In genomic region chr2:17821535-17822451, GRCh38 we compare ENCODE assay signal across 1 cellular context.
TF ChIP-seq lines count a peak whose summit lies in the region.

No MANE protein-coding gene starts in this region.

TF ChIP-seq in GM23338, 12 proteins besides CTCF, POLR2A, EP300 and RAD21 (continued from another document):
- TF ChIP-seq REST (IDR thresholded peaks at IDR 0.05; ENCODE audit: unreplicated experiment) (no peak), CREB1 (CRISPR knock-in tag; IDR thresholded peaks at IDR 0.05; ENCODE audit: low read depth) (no peak), EZH2phosphoT487 (IDR thresholded peaks at IDR 0.05; ENCODE audit: unreplicated experiment) (no peak), ETS1 (IDR thresholded peaks at IDR 0.05) (no peak), EZH2 (IDR thresholded peaks at IDR 0.05; ENCODE audit: low read depth, unreplicated experiment) (no peak), NANOG (IDR thresholded peaks at IDR 0.05; ENCODE audit: borderline replicate concordance) (no peak), ZNF331 (CRISPR knock-in tag; IDR thresholded peaks at IDR 0.05; ENCODE audit: low read depth) (no peak), POLR2AphosphoS5 (IDR thresholded peaks at IDR 0.05; ENCODE audit: low read depth) (no peak)
